1 cellular context compared by ENCODE assay signal in the genomic region with DNA sequence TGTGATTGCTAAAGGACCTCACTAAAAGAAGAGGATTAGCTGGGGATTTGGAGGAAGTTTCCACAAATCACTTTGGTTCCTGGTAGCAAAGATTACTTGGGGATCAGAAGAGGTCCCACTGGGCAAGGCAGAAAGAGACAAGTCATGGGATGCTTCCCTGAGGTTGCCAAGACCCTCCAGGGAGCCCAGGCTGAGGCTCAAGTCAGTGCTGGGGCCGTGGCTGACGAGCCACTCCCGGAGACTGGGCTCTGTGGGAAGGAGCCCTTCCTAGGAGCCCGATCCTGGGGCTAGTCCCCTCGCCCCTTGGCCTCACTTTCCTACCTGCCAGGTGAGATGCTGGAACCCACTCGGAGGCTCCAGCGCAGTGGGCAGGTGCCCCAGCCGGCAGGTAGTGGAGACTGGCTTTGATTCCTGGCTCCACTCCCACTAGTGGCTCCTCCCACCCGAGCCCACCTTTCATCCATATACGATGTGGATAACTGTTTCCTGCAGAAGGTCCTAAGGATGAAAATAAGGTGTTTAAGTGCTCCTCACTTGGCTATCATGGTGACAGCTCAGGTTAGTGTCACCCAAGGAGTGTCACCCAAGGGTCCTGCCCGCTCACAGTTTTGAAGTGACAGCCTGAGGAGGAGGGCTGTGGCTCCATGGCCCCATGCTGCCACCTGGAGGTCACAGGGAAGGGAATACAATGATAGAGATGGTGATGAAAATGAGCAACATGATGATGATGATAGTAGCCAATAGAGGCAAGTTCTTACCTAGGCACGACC.
TF ChIP-seq lines count a peak whose summit lies in the region.

No MANE protein-coding gene starts in this region.

TF ChIP-seq in HCT116, 20 proteins besides CTCF, POLR2A, EP300 and RAD21 (continued from another document):
- TF ChIP-seq EZH2phosphoT487 (IDR thresholded peaks at IDR 0.05; ENCODE audit: borderline replicate concordance) = no peak
- TF ChIP-seq, protein P1, sequence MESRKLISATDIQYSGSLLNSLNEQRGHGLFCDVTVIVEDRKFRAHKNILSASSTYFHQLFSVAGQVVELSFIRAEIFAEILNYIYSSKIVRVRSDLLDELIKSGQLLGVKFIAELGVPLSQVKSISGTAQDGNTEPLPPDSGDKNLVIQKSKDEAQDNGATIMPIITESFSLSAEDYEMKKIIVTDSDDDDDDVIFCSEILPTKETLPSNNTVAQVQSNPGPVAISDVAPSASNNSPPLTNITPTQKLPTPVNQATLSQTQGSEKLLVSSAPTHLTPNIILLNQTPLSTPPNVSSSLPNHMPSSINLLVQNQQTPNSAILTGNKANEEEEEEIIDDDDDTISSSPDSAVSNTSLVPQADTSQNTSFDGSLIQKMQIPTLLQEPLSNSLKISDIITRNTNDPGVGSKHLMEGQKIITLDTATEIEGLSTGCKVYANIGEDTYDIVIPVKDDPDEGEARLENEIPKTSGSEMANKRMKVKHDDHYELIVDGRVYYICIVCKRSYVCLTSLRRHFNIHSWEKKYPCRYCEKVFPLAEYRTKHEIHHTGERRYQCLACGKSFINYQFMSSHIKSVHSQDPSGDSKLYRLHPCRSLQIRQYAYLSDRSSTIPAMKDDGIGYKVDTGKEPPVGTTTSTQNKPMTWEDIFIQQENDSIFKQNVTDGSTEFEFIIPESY (IDR thresholded peaks at IDR 0.05; ENCODE audit: extremely low read depth, insufficient replicate concordance, low read length) = no peak
